11 cellular contexts compared by ENCODE assay signal in genomic region chr21:37631319-37632117, GRCh38.
DNase-seq lines count a peak whose midpoint lies in the region; ATAC-seq and TF ChIP-seq lines count a peak whose summit lies in the region.
"Had no signal": no experiment of that assay in that cellular context is flagged by ENCODE, and none has a peak within 500 bp of the region (broad histone marks: within the 10 kb centered on the region; RNA-seq: fewer than 3 reads in every experiment).

No MANE protein-coding gene starts in this region.

- no peaks in the 10 kb centered on the region for H3K9me3 ChIP-seq in HUES48 (ENCODE audit: control insufficient read depth, insufficient read depth, low read length)
- no peaks in the 10 kb centered on the region for H3K9me3 ChIP-seq in hepatocyte (ENCODE audit: low read depth)
- H3K9me3 ChIP-seq: BLaER1 had no signal

- H3K27ac Mint-ChIP-seq in stimulated activated naive CD8-positive, alpha-beta T cell treated with anti-CD3 and anti-CD28 coated beads, Interleukin-15, amount 100 ng/mL, for 72 hours: no peak overlapping the region
- H3K27ac Mint-ChIP-seq in immature natural killer cell: no peak overlapping the region

- no peaks in the 10 kb centered on the region for H3K79me2 ChIP-seq in hepatocyte

- H3K36me3 ChIP-seq in HUES48 (ENCODE audit: control insufficient read depth, insufficient read depth, low read length) (no peaks in the 10 kb centered on the region), hepatocyte (replicated peaks; ENCODE audit: insufficient read depth, low read depth) (no peaks in the 10 kb centered on the region)
- H3K36me3 ChIP-seq: BLaER1 had no signal

- H3K27me3 Mint-ChIP-seq in stimulated activated naive CD8-positive, alpha-beta T cell treated with anti-CD3 and anti-CD28 coated beads, Interleukin-15, amount 100 ng/mL, for 72 hours: peaks cover 28% of the 10 kb centered on the region
- peaks cover 4 to 35% (median 5%) of the 10 kb centered on the region in 3 donors for H3K27me3 Mint-ChIP-seq in immature natural killer cell (ENCODE audit: low read depth in 3 of 3)

- TF ChIP-seq CTCF in hepatocyte (IDR thresholded peaks at IDR 0.05; ENCODE audit: poor library complexity): no peak

- 56% methylated on average over 12 of the region's 12 CpGs for WGBS in hepatocyte (ENCODE audit: low lambda C conversion rate, missing lambda C conversion rate)

- no peaks in the 10 kb centered on the region for H4K20me1 ChIP-seq in hepatocyte (ENCODE audit: insufficient read depth, poor library complexity, severe bottlenecking)
- H4K20me1 ChIP-seq: BLaER1 had no signal

- peak; percentile 15 for DNase-seq in stimulated activated naive CD8-positive, alpha-beta T cell treated with anti-CD3 and anti-CD28 coated beads, Interleukin-15, Interleukin-2, amounts not matched to agents 100 U/mL and 50 U/mL, for 24 hours
- no peak for DNase-seq in stimulated activated naive CD8-positive, alpha-beta T cell treated with anti-CD3 and anti-CD28 coated beads, Interleukin-15, amount 100 ng/mL, for 72 hours
- DNase-seq in hepatocyte (ENCODE audit: low spot score): peak; percentile 15
- no peak for DNase-seq in 8988T
- no peak for DNase-seq in sciatic nerve (ENCODE audit: low spot score)
- no peak for DNase-seq in immature natural killer cell
- no peak for DNase-seq in NCI-H1436 (lab: John Stamatoyannopoulos, UW)
- DNase-seq: NCI-H526 had no signal

- peak overlapping the region; percentile 43; the same call in 1 of the 2 replicates for H3K9ac ChIP-seq in HUES48 (ENCODE audit: low read depth, low read length)
- H3K9ac ChIP-seq: BLaER1 had no signal

- intact Hi-C loops in sciatic nerve (cut with DNase I): no loop called here

- peak; percentile 69 for ATAC-seq in stimulated activated naive CD8-positive, alpha-beta T cell treated with anti-CD3 and anti-CD28 coated beads, Interleukin-15, Interleukin-2, amounts not matched to agents 100 U/mL and 50 U/mL, for 24 hours
- ATAC-seq in stimulated activated naive CD8-positive, alpha-beta T cell treated with anti-CD3 and anti-CD28 coated beads, Interleukin-15, amount 100 ng/mL, for 72 hours: no peak
- ATAC-seq in sciatic nerve: no peak

- H3K9me3 Mint-ChIP-seq in stimulated activated naive CD8-positive, alpha-beta T cell treated with anti-CD3 and anti-CD28 coated beads, Interleukin-15, amount 100 ng/mL, for 72 hours: peaks cover 7% of the 10 kb centered on the region in 2 donors
- H3K9me3 Mint-ChIP-seq in immature natural killer cell: peaks cover 0 to 1% (median 0%) of the 10 kb centered on the region in 6 donors

- H3K36me3 Mint-ChIP-seq in immature natural killer cell: no peaks in the 10 kb centered on the region

- H3K4me1 Mint-ChIP-seq in stimulated activated naive CD8-positive, alpha-beta T cell treated with anti-CD3 and anti-CD28 coated beads, Interleukin-15, amount 100 ng/mL, for 72 hours: peaks cover 8% of the 10 kb centered on the region
- no peaks in the 10 kb centered on the region for H3K4me1 Mint-ChIP-seq in immature natural killer cell

- no peak overlapping the region for H2AFZ ChIP-seq in hepatocyte

- H3K4me3 ChIP-seq in HUES48 (ENCODE audit: low read depth, low read length) (peak overlapping the region; percentile 20), hepatocyte (no peak overlapping the region)
- H3K4me3 ChIP-seq: BLaER1, skin epidermis had no signal

- peak overlapping the region; percentile 86 for H3K27ac ChIP-seq in HUES48 (ENCODE audit: low read depth, low read length)
- H3K27ac ChIP-seq in hepatocyte: no peak overlapping the region
- H3K27ac ChIP-seq: BLaER1 had no signal

- no peak overlapping the region for H3K4me2 ChIP-seq in hepatocyte
- H3K4me2 ChIP-seq: BLaER1 had no signal

- peak overlapping the region in 1 of 2 donors; percentile 38 for H3K4me3 Mint-ChIP-seq in stimulated activated naive CD8-positive, alpha-beta T cell treated with anti-CD3 and anti-CD28 coated beads, Interleukin-15, amount 100 ng/mL, for 72 hours
- H3K4me3 Mint-ChIP-seq in immature natural killer cell: no peak overlapping the region

- H3K9me2 ChIP-seq in hepatocyte (replicated peaks; ENCODE audit: insufficient read depth): no peaks in the 10 kb centered on the region

- peaks cover 31% of the 10 kb centered on the region for H3K4me1 ChIP-seq in HUES48 (ENCODE audit: control insufficient read depth, insufficient read depth, low read length)
- H3K4me1 ChIP-seq in hepatocyte (ENCODE audit: insufficient read depth): peaks cover 12% of the 10 kb centered on the region
- H3K4me1 ChIP-seq: BLaER1 had no signal

- H3K27me3 ChIP-seq in HUES48 (ENCODE audit: control insufficient read depth, insufficient read depth, low read length) (no peaks in the 10 kb centered on the region), hepatocyte (no peaks in the 10 kb centered on the region)
- H3K27me3 ChIP-seq: BLaER1 had no signal

Comparison
In these comparisons a context has a peak if more than half of its experiments do, and no peak if none do; other contexts are left out.
1. DNase-seq: peak in stimulated activated naive CD8-positive, alpha-beta T cell treated with anti-CD3 and anti-CD28 coated beads, Interleukin-15, Interleukin-2, amounts not matched to agents 100 U/mL and 50 U/mL, for 24 hours (single experiment) and hepatocyte (single experiment); none in stimulated activated naive CD8-positive, alpha-beta T cell treated with anti-CD3 and anti-CD28 coated beads, Interleukin-15, amount 100 ng/mL, for 72 hours (0 of 2), 8988T (single experiment), sciatic nerve (single experiment), immature natural killer cell (0 of 3) and NCI-H1436 (single experiment).